9 cellular contexts compared by ENCODE assay signal in genomic region chr5:66864240-66864884, GRCh38.
DNase-seq lines count a peak whose midpoint lies in the region; ATAC-seq and TF ChIP-seq lines count a peak whose summit lies in the region.
"Had no signal": no experiment of that assay in that cellular context is flagged by ENCODE, and none has a peak within 500 bp of the region (broad histone marks: within the 10 kb centered on the region; RNA-seq: fewer than 3 reads in every experiment).

No MANE protein-coding gene starts in this region.

- no peak overlapping the region for H3K4me2 ChIP-seq in parathyroid adenoma (ENCODE audit: low read length)

- H3K4me1 ChIP-seq in parathyroid adenoma (peaks cover 67% of the 10 kb centered on the region), ascending aorta (no peaks in the 10 kb centered on the region)

- H3K9me3 ChIP-seq in parathyroid adenoma (ENCODE audit: control insufficient read depth, low read length) (no peaks in the 10 kb centered on the region), ascending aorta (no peaks in the 10 kb centered on the region)

- intact Hi-C loops in dorsolateral prefrontal cortex (cut with DNase I): no loop called here
- intact Hi-C loops in ascending aorta (cut with DNase I): no loop called here

- H3K4me3 ChIP-seq in dorsolateral prefrontal cortex (no peak overlapping the region), parathyroid adenoma (ENCODE audit: low read depth, low read length) (no peak overlapping the region), coronary artery (no peak overlapping the region), ascending aorta (no peak overlapping the region)

- H3K36me3 Mint-ChIP-seq in activated CD8-positive, alpha-beta memory T cell treated with anti-CD3 and anti-CD28 coated beads, Interleukin-2, amount 10 ng/mL, durations not matched to agents 7 days and 5 days: peaks cover 3% of the 10 kb centered on the region
- H3K36me3 Mint-ChIP-seq: activated naive CD4-positive, alpha-beta T cell treated with anti-CD3 and anti-CD28 coated beads, Interleukin-2, amount 50 U/mL, for 72 hours had no signal

- ATAC-seq in activated CD8-positive, alpha-beta memory T cell treated with anti-CD3 and anti-CD28 coated beads, Interleukin-2, amount 10 ng/mL, durations not matched to agents 7 days and 5 days: peak; percentile 86

- peaks cover 31% of the 10 kb centered on the region for H3K4me1 Mint-ChIP-seq in activated CD8-positive, alpha-beta memory T cell treated with anti-CD3 and anti-CD28 coated beads, Interleukin-2, amount 10 ng/mL, durations not matched to agents 7 days and 5 days

- H3K27ac Mint-ChIP-seq in activated CD8-positive, alpha-beta memory T cell treated with anti-CD3 and anti-CD28 coated beads, Interleukin-2, amount 10 ng/mL, durations not matched to agents 7 days and 5 days: peak overlapping the region; percentile 6

- H2AFZ ChIP-seq in parathyroid adenoma: no peak overlapping the region

- H3K27ac ChIP-seq in dorsolateral prefrontal cortex (no peak overlapping the region), parathyroid adenoma (peak overlapping the region; percentile 98), coronary artery (no peak overlapping the region), ascending aorta (no peak overlapping the region)

- H3K27me3 Mint-ChIP-seq in activated CD8-positive, alpha-beta memory T cell treated with anti-CD3 and anti-CD28 coated beads, Interleukin-2, amount 10 ng/mL, durations not matched to agents 7 days and 5 days: peaks cover 26% of the 10 kb centered on the region

- no peaks in the 10 kb centered on the region for H3K27me3 ChIP-seq in dorsolateral prefrontal cortex
- no peaks in the 10 kb centered on the region for H3K27me3 ChIP-seq in parathyroid adenoma (ENCODE audit: control insufficient read depth, insufficient read depth, low read length)
- no peaks in the 10 kb centered on the region for H3K27me3 ChIP-seq in ascending aorta

- H3K4me3 Mint-ChIP-seq in activated CD8-positive, alpha-beta memory T cell treated with anti-CD3 and anti-CD28 coated beads, Interleukin-2, amount 10 ng/mL, durations not matched to agents 7 days and 5 days: no peak overlapping the region

- H3K9me3 Mint-ChIP-seq in activated CD8-positive, alpha-beta memory T cell treated with anti-CD3 and anti-CD28 coated beads, Interleukin-2, amount 10 ng/mL, durations not matched to agents 7 days and 5 days (ENCODE audit: low read depth): no peaks in the 10 kb centered on the region
- H3K9me3 Mint-ChIP-seq: activated naive CD4-positive, alpha-beta T cell treated with anti-CD3 and anti-CD28 coated beads, Interleukin-2, amount 50 U/mL, for 72 hours had no signal

- CTCF ChIA-PET in activated CD8-positive, alpha-beta memory T cell treated with anti-CD3 and anti-CD28 coated beads, Interleukin-2, amount 10 ng/mL, durations not matched to agents 7 days and 5 days (lab: Charles Lee): interaction anchor here (0.6 to 6.8 kb wide), 18 partner anchors 10 to 558 kb away, joined by 3 to 48 read pairs (median 4); no protein-coding TSS in a partner anchor

- TF ChIP-seq CTCF in dorsolateral prefrontal cortex (IDR thresholded peaks at IDR 0.05 in 54 of 56, conservative IDR thresholded peaks at IDR 0.05 in 2 of 56; ENCODE audit: low read depth in 1 of 56, partially characterized antibody in 56 of 56): peak in 46 of 56 donors; percentile 7 to 66 (median 42)
- TF ChIP-seq CTCF in parathyroid adenoma (IDR thresholded peaks at IDR 0.05): peak; percentile 55
- TF ChIP-seq CTCF in coronary artery (IDR thresholded peaks at IDR 0.05): no peak
- TF ChIP-seq CTCF in ascending aorta (IDR thresholded peaks at IDR 0.05): peak in 1 of 3 experiments; percentile 35

- H3K36me3 ChIP-seq in parathyroid adenoma (ENCODE audit: control insufficient read depth, insufficient read depth, low read length): no peaks in the 10 kb centered on the region
- no peaks in the 10 kb centered on the region for H3K36me3 ChIP-seq in ascending aorta

- DNase-seq in activated CD8-positive, alpha-beta memory T cell treated with anti-CD3 and anti-CD28 coated beads, Interleukin-2, amount 10 ng/mL, durations not matched to agents 7 days and 5 days: peak; percentile 65
- no peak for DNase-seq in activated CD8-positive, alpha-beta memory T cell treated with anti-CD3 and anti-CD28 coated beads, Interleukin-2, amount 50 U/mL, for 48 hours
- peak; percentile 26 for DNase-seq in NCI-H226
- no peak for DNase-seq in dorsolateral prefrontal cortex
- no peak for DNase-seq in NCI-H187 (lab: John Stamatoyannopoulos, UW)
- no peak for DNase-seq in coronary artery (ENCODE audit: low spot score)
- DNase-seq in ascending aorta (ENCODE audit: low spot score in 2 of 2): no peak

- no peak overlapping the region for H3K9ac ChIP-seq in parathyroid adenoma

- peaks cover 28% of the 10 kb centered on the region for H3K79me2 ChIP-seq in parathyroid adenoma

Comparison
In these comparisons a context has a peak if more than half of its experiments do, and no peak if none do; other contexts are left out.
1. DNase-seq: peak in activated CD8-positive, alpha-beta memory T cell treated with anti-CD3 and anti-CD28 coated beads, Interleukin-2, amount 10 ng/mL, durations not matched to agents 7 days and 5 days (single experiment) and NCI-H226 (single experiment); none in activated CD8-positive, alpha-beta memory T cell treated with anti-CD3 and anti-CD28 coated beads, Interleukin-2, amount 50 U/mL, for 48 hours (single experiment), dorsolateral prefrontal cortex (0 of 10), NCI-H187 (0 of 2), coronary artery (single experiment) and ascending aorta (0 of 2).